ENCODE assay signal across 16 cellular contexts in the genomic region with DNA sequence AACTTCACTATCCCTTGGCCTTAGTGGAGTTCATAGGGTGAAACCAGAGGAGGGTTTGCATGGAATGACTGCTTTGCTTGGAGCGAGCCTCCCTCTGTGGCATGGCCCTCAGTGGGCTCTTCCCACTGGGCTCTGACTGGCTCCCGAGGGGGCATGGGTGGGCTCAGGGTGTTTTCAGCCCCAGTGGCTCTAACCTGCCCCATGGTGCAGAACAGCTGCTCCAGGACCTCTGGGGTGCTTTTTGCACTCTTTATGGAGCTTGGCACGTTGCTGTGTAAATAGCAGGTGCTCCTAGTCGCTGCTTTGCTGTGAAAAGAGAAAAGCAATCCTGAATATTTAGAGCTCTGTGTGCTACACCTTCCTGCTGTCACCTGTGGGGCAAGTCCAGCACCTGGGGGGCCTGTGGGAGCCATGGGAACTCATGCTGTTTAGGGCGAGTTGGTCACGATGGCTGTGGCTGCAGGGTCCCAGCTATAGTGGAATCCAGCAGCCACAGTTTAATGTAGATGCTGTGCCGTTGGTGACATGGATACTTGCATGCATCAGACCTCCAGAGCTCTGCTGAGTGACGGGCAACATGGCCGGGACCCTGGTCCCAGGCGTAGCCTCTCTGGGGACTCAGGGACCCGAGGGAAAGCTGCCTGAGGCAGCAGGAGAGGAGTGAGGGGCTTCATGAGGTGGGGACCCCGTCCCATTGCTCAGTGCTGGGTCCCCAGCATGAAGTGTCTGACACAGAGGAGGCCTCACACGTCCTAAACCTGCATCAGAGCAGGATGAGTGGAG. TPM values are rescaled to one million over a fixed set of nuclear protein-coding genes. Genes with fewer than 3 reads are reported as not detected.
A peak's percentile ranks its signal among the peaks of the same experiment; 100 is the strongest.
DNase-seq lines count a peak whose midpoint lies in the region; ATAC-seq and TF ChIP-seq lines count a peak whose summit lies in the region.
"Had no signal": no experiment of that assay in that cellular context is flagged by ENCODE, and none has a peak within 500 bp of the region (broad histone marks: within the 10 kb centered on the region; RNA-seq: fewer than 3 reads in every experiment).

No MANE protein-coding gene starts in this region.

- TF ChIP-seq POLR2A in gastroesophageal sphincter (IDR thresholded peaks at IDR 0.05), result no peak

- ATAC-seq in GM21360 (IDR thresholded peaks at IDR 0.05; ENCODE audit: unreplicated experiment) (no peak), gastroesophageal sphincter (no peak)

- no peaks in the 10 kb centered on the region for H3K27me3 ChIP-seq in endocrine pancreas (ENCODE audit: control insufficient read depth, insufficient read depth, low read length)
- H3K27me3 ChIP-seq in gastroesophageal sphincter, result peaks cover 27% of the 10 kb centered on the region

- H3K4me3 ChIP-seq in endocrine pancreas (ENCODE audit: control insufficient read depth, insufficient read depth, low read length) (no peak overlapping the region), gastroesophageal sphincter (no peak overlapping the region)

- no peak overlapping the region for H3K27ac ChIP-seq in gastroesophageal sphincter
- H3K27ac ChIP-seq: HL-60 had no signal

- WGBS in gastroesophageal sphincter (ENCODE audit: low coverage in 1 of 2), 2 donors, result no CpG with 5 or more reads among the region's 13 CpGs

- peak overlapping the region; percentile 33 for H3K9ac ChIP-seq in endocrine pancreas (ENCODE audit: control insufficient read depth, insufficient read depth, low read length)

- H3K9me3 ChIP-seq in endocrine pancreas (ENCODE audit: control insufficient read depth, low read length), result no peaks in the 10 kb centered on the region
- no peaks in the 10 kb centered on the region for H3K9me3 ChIP-seq in gastroesophageal sphincter

- no peaks in the 10 kb centered on the region for H3K36me3 ChIP-seq in endocrine pancreas (ENCODE audit: control insufficient read depth, insufficient read depth, low read length)
- no peaks in the 10 kb centered on the region for H3K36me3 ChIP-seq in gastroesophageal sphincter

- no peak for TF ChIP-seq EP300 in gastroesophageal sphincter (IDR thresholded peaks at IDR 0.05)

- peak; percentile 64 for DNase-seq in COLO668 (lab: John Stamatoyannopoulos, UW; ENCODE audit: unreplicated experiment)
- DNase-seq in COR-L47 (lab: John Stamatoyannopoulos, UW), result peak; percentile 57
- DNase-seq in posterior vena cava (ENCODE audit: low spot score), result peak; percentile 61
- no peak for DNase-seq in midbrain (lab: John Stamatoyannopoulos, UW)
- DNase-seq: Calu3, DMS79, H7, NCI-H2029 treated with DMSO at 0.1 percent for 48 hours, NCI-H2227 treated with DMSO at 0.1 percent for 48 hours, NCI-H526, OCI-M1, RPMI8226 had no signal

- intact Hi-C loops in posterior vena cava (cut with DNase I), result no loop called here

- H3K4me1 ChIP-seq in endocrine pancreas (ENCODE audit: control insufficient read depth, insufficient read depth, low read length) (no peaks in the 10 kb centered on the region), gastroesophageal sphincter (peaks cover 0 to 12% (median 0%) of the 10 kb centered on the region in 3 donors)

- TF ChIP-seq CTCF in gastroesophageal sphincter (IDR thresholded peaks at IDR 0.05), result no peak

RNA-seq across cellular contexts. Expression of a gene that starts 14.3 kb away (rescaled TPM):
- total RNA-seq in posterior vena cava (10 to 100 TPM; 28.6 to 33.1 TPM), gastroesophageal sphincter (10 to 100 TPM; 18.3 to 52.6 (median 29.9) TPM)
